ENCODE assay signal across 1 cellular context in the genomic region with DNA sequence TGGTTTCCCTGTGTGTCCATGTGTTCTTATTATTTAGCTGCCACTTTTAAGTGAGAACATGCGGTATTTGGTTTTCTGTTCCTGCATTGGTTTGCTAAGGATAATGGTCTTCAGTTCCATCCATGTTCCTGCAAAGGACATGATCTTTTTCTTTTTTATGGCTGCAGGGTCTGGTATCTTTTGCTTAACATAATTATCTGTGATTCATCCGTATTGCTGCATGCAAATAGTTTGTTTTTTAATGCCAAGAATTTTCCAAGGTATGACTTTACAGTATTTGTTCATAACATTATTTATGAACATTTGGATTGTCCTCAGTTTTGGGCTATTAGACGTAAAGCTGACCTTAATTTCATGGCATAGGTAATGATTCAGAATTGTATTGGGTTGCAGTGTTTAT.
TF ChIP-seq lines count a peak whose summit lies in the region.

No MANE protein-coding gene starts in this region.

TF ChIP-seq in IMR-90, 13 proteins besides CTCF, POLR2A, EP300 and RAD21 (continued from another document):
- TF ChIP-seq, protein P1, sequence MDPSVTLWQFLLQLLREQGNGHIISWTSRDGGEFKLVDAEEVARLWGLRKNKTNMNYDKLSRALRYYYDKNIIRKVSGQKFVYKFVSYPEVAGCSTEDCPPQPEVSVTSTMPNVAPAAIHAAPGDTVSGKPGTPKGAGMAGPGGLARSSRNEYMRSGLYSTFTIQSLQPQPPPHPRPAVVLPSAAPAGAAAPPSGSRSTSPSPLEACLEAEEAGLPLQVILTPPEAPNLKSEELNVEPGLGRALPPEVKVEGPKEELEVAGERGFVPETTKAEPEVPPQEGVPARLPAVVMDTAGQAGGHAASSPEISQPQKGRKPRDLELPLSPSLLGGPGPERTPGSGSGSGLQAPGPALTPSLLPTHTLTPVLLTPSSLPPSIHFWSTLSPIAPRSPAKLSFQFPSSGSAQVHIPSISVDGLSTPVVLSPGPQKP (IDR thresholded peaks at IDR 0.05; ENCODE audit: borderline replicate concordance, low read depth, low read length): no peak
- no peak for TF ChIP-seq MXI1 (IDR thresholded peaks at IDR 0.05; ENCODE audit: borderline replicate concordance, low read depth, low read length)
- TF ChIP-seq USF2 (IDR thresholded peaks at IDR 0.05; ENCODE audit: low read depth, low read length): no peak
- TF ChIP-seq RCOR1 (IDR thresholded peaks at IDR 0.05; ENCODE audit: insufficient replicate concordance, low read length): no peak
